In the genomic region with DNA sequence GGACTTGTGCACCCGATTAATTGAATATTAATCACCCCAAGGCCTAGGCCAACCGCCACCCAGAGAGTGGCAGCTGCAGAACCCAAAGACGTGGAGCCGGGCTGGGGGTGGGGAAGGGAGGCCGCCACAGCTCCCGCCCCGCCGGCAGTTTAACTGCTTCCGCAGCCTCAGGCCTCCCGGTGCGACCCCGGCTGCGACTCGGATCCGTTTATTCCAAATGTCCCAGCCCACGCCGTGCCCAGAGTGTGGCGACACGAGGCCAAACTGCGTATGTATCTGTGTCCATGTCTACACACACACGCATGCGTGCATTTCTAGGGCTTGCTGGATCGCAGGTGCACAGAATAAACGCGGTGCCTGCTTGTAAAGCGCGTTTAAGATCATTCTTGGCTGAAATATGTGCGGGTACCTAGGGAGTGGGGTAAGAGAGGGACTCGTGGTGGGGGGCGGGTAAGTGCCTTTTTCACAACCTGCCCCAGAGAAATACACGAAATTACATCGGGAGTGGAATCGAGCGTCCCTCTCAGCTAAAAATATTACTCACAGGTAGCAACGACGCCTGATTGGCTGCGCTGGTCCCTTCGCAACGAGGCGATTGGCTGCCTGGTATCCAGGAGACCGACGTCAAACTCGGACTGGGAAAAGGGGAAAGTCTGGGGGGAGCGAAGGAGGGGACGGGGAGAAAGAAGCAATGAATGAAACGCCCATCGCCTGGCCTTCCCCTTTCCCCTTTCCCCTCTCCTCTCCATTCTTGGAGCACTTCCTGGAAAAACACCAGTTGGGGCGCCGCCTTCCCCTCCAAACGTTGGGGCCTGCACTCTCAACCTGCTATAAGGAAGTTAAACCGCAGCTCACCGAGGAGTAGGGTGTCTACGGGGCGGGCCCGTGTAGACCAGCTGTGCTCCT, we compare ENCODE assay signal across 8 cellular contexts. TPM values are rescaled to one million over a fixed set of nuclear protein-coding genes. Genes with fewer than 3 reads are reported as not detected.
A peak's percentile ranks its signal among the peaks of the same experiment; 100 is the strongest.
DNase-seq lines count a peak whose midpoint lies in the region; ATAC-seq, FAIRE-seq and TF ChIP-seq lines count a peak whose summit lies in the region.

No MANE protein-coding gene starts in this region.

- H3K36me3 ChIP-seq in OCI-LY1 (ENCODE audit: insufficient read depth, low read length) (peaks cover 10% of the 10 kb centered on the region; the same call in 1 of the 2 replicates), endothelial cell of umbilical vein (ENCODE audit: control insufficient read depth in 2 of 2, extremely low read depth in 1 of 2, insufficient read depth in 2 of 2, low read length in 2 of 2) (peaks cover 2 to 5% of the 10 kb centered on the region in 2 experiments)

- H3K4me3 ChIP-seq in OCI-LY1 (ENCODE audit: low read depth, low read length, poor library complexity, severe bottlenecking) (peak overlapping the region; percentile 75), endothelial cell of umbilical vein (replicated peaks in 1 of 3; ENCODE audit: insufficient read depth in 1 of 3, low read depth in 1 of 3, low read length in 3 of 3) (peak overlapping the region; percentile 45 to 63 (median 48))

- no peaks in the 10 kb centered on the region for H3K27me3 Mint-ChIP-seq in mesothelial cell of epicardium (ENCODE audit: low read depth)

- H3K4me2 ChIP-seq in OCI-LY1 (ENCODE audit: low read length) (peak overlapping the region; percentile 71), endothelial cell of umbilical vein (ENCODE audit: insufficient read depth, low read length) (peak overlapping the region; percentile 38)

- H3K4me1 ChIP-seq in OCI-LY1 (ENCODE audit: insufficient read depth, low read length, severe bottlenecking) (peaks cover 29% of the 10 kb centered on the region), endothelial cell of umbilical vein (ENCODE audit: control insufficient read depth, extremely low read depth, insufficient read depth, low read length) (peaks cover 11% of the 10 kb centered on the region)

- H2AFZ ChIP-seq in OCI-LY1 (ENCODE audit: low read length): peak overlapping the region; percentile 34; the same call in 1 of the 2 replicates
- peak overlapping the region; percentile 87 for H2AFZ ChIP-seq in endothelial cell of umbilical vein (ENCODE audit: low read depth, low read length)

- no peaks in the 10 kb centered on the region for H3F3A ChIP-seq in OCI-LY1 (ENCODE audit: insufficient read depth, low read length)

- ATAC-seq in GM21526 (IDR thresholded peaks at IDR 0.05; ENCODE audit: low FRiP score, unreplicated experiment): peak; percentile 33

- peak; percentile 99 for DNase-seq in Caki2 (ENCODE audit: low read depth)
- peak; percentile 76 for DNase-seq in HuH-7.5 (ENCODE audit: low spot score)
- peak; percentile 69 for DNase-seq in activated T-cell treated with anti-CD3 and anti-CD28 coated beads for 1 hour (ENCODE audit: low read depth)
- peak; percentile 97 for DNase-seq in endothelial cell of umbilical vein (ENCODE audit: low read depth, low spot score)
- DNase-seq in mesothelial cell of epicardium (ENCODE audit: low spot score in 2 of 2, unreplicated experiment in 2 of 2): peak; percentile 79 to 91
- peak; percentile 64 to 65 for DNase-seq in stimulated activated CD8-positive, alpha-beta memory T cell treated with anti-CD3 and anti-CD28 coated beads, Interleukin-15, amount 100 ng/mL, for 4 hours (ENCODE audit: low read depth in 2 of 2)

- POLR2A ChIA-PET in endothelial cell of umbilical vein (lab: Charles Lee): interaction anchor here (0.8 to 2.9 kb wide), 10 partner anchors 13 to 286 kb away, joined by 3 to 67 read pairs (median 4); partner anchors contain the start of genes NME1 and SPAG9

- no peaks in the 10 kb centered on the region for H3K9me2 ChIP-seq in OCI-LY1 (ENCODE audit: low read depth, low read length)

- FAIRE-seq in endothelial cell of umbilical vein (lab: Jason Lieb, UNC): peak; percentile 93

- H3K36me3 Mint-ChIP-seq in mesothelial cell of epicardium: no peaks in the 10 kb centered on the region

- in situ Hi-C loops in Caki2 (cut with HindIII; ENCODE audit: low pct_unique_long_range_greater_than_20kb, low sequenced_read_pairs): loop anchor here (10.0 kb wide), 1 partner anchor 98 kb away; no protein-coding TSS in a partner anchor

- dilution Hi-C loops in endothelial cell of umbilical vein (cut with MboI; ENCODE audit: extremely low pct_ligation_motif_present, low sequenced_read_pairs): no loop called here

- H3K9me3 ChIP-seq in OCI-LY1 (ENCODE audit: low read length): no peaks in the 10 kb centered on the region
- no peaks in the 10 kb centered on the region for H3K9me3 ChIP-seq in endothelial cell of umbilical vein (replicated peaks; ENCODE audit: control insufficient read depth, insufficient read depth, low read length)

- peak; percentile 62 for TF ChIP-seq POLR2A in endothelial cell of umbilical vein (IDR thresholded peaks at IDR 0.05; ENCODE audit: low read depth, low read length)

- peak overlapping the region; percentile 77 for H3K4me3 Mint-ChIP-seq in mesothelial cell of epicardium

- intact Hi-C loops in endothelial cell of umbilical vein (cut with micrococcal nuclease): loop anchor here (1.0 to 5.0 kb wide), 7 partner anchors 52 to 395 kb away; partner anchors contain the start of genes MBTD1, NME1, SPAG9 and UTP18

- H3K27ac Mint-ChIP-seq in mesothelial cell of epicardium: peak overlapping the region; percentile 99

- peaks cover 40% of the 10 kb centered on the region for H3K4me1 Mint-ChIP-seq in mesothelial cell of epicardium

- H3K9me1 ChIP-seq in endothelial cell of umbilical vein (replicated peaks; ENCODE audit: control insufficient read depth, extremely low read depth, insufficient read depth, low read length): no peaks in the 10 kb centered on the region

- H4K20me1 ChIP-seq in OCI-LY1 (ENCODE audit: insufficient read depth, low read length) (no peaks in the 10 kb centered on the region), endothelial cell of umbilical vein (replicated peaks; ENCODE audit: control insufficient read depth, extremely low read depth, insufficient read depth, low read length) (no peaks in the 10 kb centered on the region)

- H3K27ac ChIP-seq in OCI-LY1 (ENCODE audit: low read depth, low read length, poor library complexity, severe bottlenecking) (peak overlapping the region; percentile 93), endothelial cell of umbilical vein (ENCODE audit: insufficient read depth, low read depth, low read length) (peak overlapping the region; percentile 38)

- no peak for TF ChIP-seq CTCF in OCI-LY1 (IDR thresholded peaks at IDR 0.05; ENCODE audit: low read length)
- TF ChIP-seq CTCF in endothelial cell of umbilical vein (IDR thresholded peaks at IDR 0.05; ENCODE audit: extremely low read depth in 1 of 2, insufficient read depth in 1 of 2, low read depth in 1 of 2, low read length in 2 of 2): no peak
- TF ChIP-seq CTCF in mesothelial cell of epicardium (IDR thresholded peaks at IDR 0.05; ENCODE audit: unreplicated experiment): no peak

- no peaks in the 10 kb centered on the region for H3K9me3 Mint-ChIP-seq in mesothelial cell of epicardium

- H3K9ac ChIP-seq in OCI-LY1 (ENCODE audit: low read length) (peak overlapping the region; percentile 92), endothelial cell of umbilical vein (replicated peaks; ENCODE audit: extremely low read depth, insufficient read depth, low read length) (peak overlapping the region; percentile 58)

- H3K79me2 ChIP-seq in OCI-LY1 (ENCODE audit: insufficient read depth, low read length) (peaks cover 12% of the 10 kb centered on the region), endothelial cell of umbilical vein (ENCODE audit: control insufficient read depth, insufficient read depth, low read length) (peaks cover 4% of the 10 kb centered on the region)

- CTCF ChIA-PET in endothelial cell of umbilical vein (lab: Charles Lee): interaction anchor here (0.6 to 8.0 kb wide), 8 partner anchors 16 to 286 kb away, joined by 3 to 149 read pairs (median 4); partner anchors contain the start of gene NME1

- no TSS peak for BruUV-seq in endothelial cell of umbilical vein (replicated peaks; lab: Mats Ljungman, UMichigan)

- H3K27me3 ChIP-seq in OCI-LY1 (ENCODE audit: insufficient read depth, low read length) (no peaks in the 10 kb centered on the region), endothelial cell of umbilical vein (ENCODE audit: control insufficient read depth in 2 of 2, insufficient read depth in 2 of 2, low read length in 2 of 2) (peaks cover 2% of the 10 kb centered on the region in 2 experiments)

TF ChIP-seq in endothelial cell of umbilical vein, 7 proteins besides CTCF, POLR2A, EP300 and RAD21 (continues in another document):
- TF ChIP-seq FOS (IDR thresholded peaks at IDR 0.05; ENCODE audit: borderline replicate concordance, insufficient read depth, low read length) (no peak), GATA2 (IDR thresholded peaks at IDR 0.05; ENCODE audit: insufficient read depth, insufficient read length, low read depth, low read length) (no peak)
- TF ChIP-seq, protein P1, sequence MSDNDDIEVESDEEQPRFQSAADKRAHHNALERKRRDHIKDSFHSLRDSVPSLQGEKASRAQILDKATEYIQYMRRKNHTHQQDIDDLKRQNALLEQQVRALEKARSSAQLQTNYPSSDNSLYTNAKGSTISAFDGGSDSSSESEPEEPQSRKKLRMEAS (IDR thresholded peaks at IDR 0.05; ENCODE audit: insufficient read depth, insufficient read length): no peak

RNA-seq across cellular contexts. Expression of gene TOB1, which starts 1.0 kb away (rescaled TPM):
- total RNA-seq in Caki2 (2014; rRNA removed; shearing (Covaris generic); ENCODE audit: low replicate concordance): 11.8 and 15.6 TPM in 2 replicates
- total RNA-seq in endothelial cell of umbilical vein (12.9 and 13.0 TPM in 2 replicates), mesothelial cell of epicardium (29.4 to 34.7 TPM (median 32.0 TPM) in 3 replicates)
- 3.3 and 4.2 TPM in 2 replicates for polyA plus RNA-seq in endothelial cell of umbilical vein
- polyA plus RNA-seq in endothelial cell of umbilical vein (2011; cell fraction: cytosol; rRNA removed): 3.3 and 3.6 TPM in 2 replicates
- 2.3 and 2.6 TPM in 2 replicates for polyA plus RNA-seq in endothelial cell of umbilical vein (2011; cell fraction: nucleus; rRNA removed)
- 10.7 and 13.5 TPM in 2 replicates for polyA plus RNA-seq in endothelial cell of umbilical vein (2012)
- polyA minus RNA-seq in endothelial cell of umbilical vein: 5.9 and 6.1 TPM in 2 replicates
- 103 TPM for polyA minus RNA-seq in endothelial cell of umbilical vein (2011; cell fraction: cytosol; rRNA and poly(A)+ RNA removed)
- polyA minus RNA-seq in endothelial cell of umbilical vein (2011; cell fraction: nucleus; rRNA and poly(A)+ RNA removed): 3.0 and 9.5 TPM in 2 replicates

RNA-seq across cellular contexts. Expression of gene WFIKKN2, which starts 31.8 kb away (rescaled TPM):
- not detected in 2 replicates for total RNA-seq in Caki2 (2014; rRNA removed; shearing (Covaris generic); ENCODE audit: low replicate concordance)
- not detected in 2 replicates for total RNA-seq in endothelial cell of umbilical vein
- 0.03 TPM in 1 of 2 replicates, not detected in the other for polyA plus RNA-seq in endothelial cell of umbilical vein
- not detected in 2 replicates for polyA plus RNA-seq in endothelial cell of umbilical vein (2011; cell fraction: cytosol; rRNA removed)
- polyA plus RNA-seq in endothelial cell of umbilical vein (2011; cell fraction: nucleus; rRNA removed): not detected in 2 replicates
- not detected in 2 replicates for polyA plus RNA-seq in endothelial cell of umbilical vein (2012)
- polyA minus RNA-seq in endothelial cell of umbilical vein: not detected in 2 replicates
- polyA minus RNA-seq in endothelial cell of umbilical vein (2011; cell fraction: cytosol; rRNA and poly(A)+ RNA removed): not detected
- not detected in 2 replicates for polyA minus RNA-seq in endothelial cell of umbilical vein (2011; cell fraction: nucleus; rRNA and poly(A)+ RNA removed)
- total RNA-seq in mesothelial cell of epicardium: 0.42 to 0.68 TPM (median 0.60 TPM) in 3 replicates

Comparison
In these comparisons a context has a peak if more than half of its experiments do, and no peak if none do; other contexts are left out.
1. Peak in every context shown above with its lines: DNase-seq, ATAC-seq, H3K4me3 ChIP-seq and H3K27ac ChIP-seq.